ENCODE assay signal across 15 cellular contexts in genomic region chr5:158519433-158520025, GRCh38.
A peak's percentile ranks its signal among the peaks of the same experiment; 100 is the strongest.
DNase-seq lines count a peak whose midpoint lies in the region; ATAC-seq, FAIRE-seq and TF ChIP-seq lines count a peak whose summit lies in the region.
"Had no signal": no experiment of that assay in that cellular context is flagged by ENCODE, and none has a peak within 500 bp of the region (broad histone marks: within the 10 kb centered on the region; RNA-seq: fewer than 3 reads in every experiment).

No MANE protein-coding gene starts in this region.

- CTCF ChIA-PET in HepG2 (lab: Yijun Ruan, JAX; ENCODE audit: low intra/inter-chr PET ratio, low total read pairs), result no interaction called here

- POLR2A ChIA-PET in HepG2 (lab: Yijun Ruan, JAX), result no interaction called here

- 12% methylated on average over 3 of the region's 3 CpGs for WGBS in HepG2 (ENCODE audit: low lambda C conversion rate)
- WGBS in body of pancreas, 2 donors, result 73 to 81% methylated on average over 3 of the region's 3 CpGs

- TF ChIP-seq POLR2A in HepG2 (IDR thresholded peaks at IDR 0.05; ENCODE audit: insufficient read depth in 1 of 2, low read depth in 2 of 2, low read length in 2 of 2) (no peak), body of pancreas (IDR thresholded peaks at IDR 0.05) (no peak)

- peaks cover 16% of the 10 kb centered on the region for H3K4me1 ChIP-seq in SJSA1 (replicated peaks)
- H3K4me1 ChIP-seq in HepG2 (ENCODE audit: insufficient read depth, low read length), result peaks cover 23% of the 10 kb centered on the region
- H3K4me1 ChIP-seq in body of pancreas, result no peaks in the 10 kb centered on the region

- H3K4me2 ChIP-seq in HepG2 (ENCODE audit: low read depth, low read length), result peak overlapping the region; percentile 37; the same call in 1 of the 2 replicates

- peak; percentile 99 for ATAC-seq in HepG2
- ATAC-seq in body of pancreas, result no peak
- no peak for ATAC-seq in HG02759 (IDR thresholded peaks at IDR 0.05; ENCODE audit: unreplicated experiment)
- no peak for ATAC-seq in GM21529 (IDR thresholded peaks at IDR 0.05; ENCODE audit: unreplicated experiment)
- ATAC-seq in HG03571 (IDR thresholded peaks at IDR 0.05; ENCODE audit: unreplicated experiment), result no peak
- ATAC-seq: SK-N-SH treated with all-trans-retinoic acid at 6 μM for 48 hours had no signal

- no peaks in the 10 kb centered on the region for H3K79me2 ChIP-seq in HepG2 (ENCODE audit: insufficient read depth, low read length)

- H3K4me3 ChIP-seq in SJSA1, result no peak overlapping the region
- no peak overlapping the region; a peak in 1 of 6 replicates for H3K4me3 ChIP-seq in HepG2 (replicated peaks in 1 of 3; ENCODE audit: insufficient read depth in 1 of 3, low read depth in 2 of 3, low read length in 3 of 3)
- H3K4me3 ChIP-seq in body of pancreas, result no peak overlapping the region

- no TSS peak for BruUV-seq in HepG2 (replicated peaks; lab: Mats Ljungman, UMichigan)

- TF ChIP-seq CTCF in HepG2 (CRISPR knock-in tag; IDR thresholded peaks at IDR 0.05), result no peak
- TF ChIP-seq CTCF in body of pancreas (IDR thresholded peaks at IDR 0.05), result no peak

- H4K20me1 ChIP-seq in HepG2 (ENCODE audit: insufficient read depth, low read length), result no peaks in the 10 kb centered on the region

- peak; percentile 77 for FAIRE-seq in HepG2 (lab: Jason Lieb, UNC)

- no peak overlapping the region for H3K9ac ChIP-seq in HepG2 (ENCODE audit: insufficient read depth, low read depth, low read length)

- 0 out of 2 replicates have a peak overlapping the region, but pooled peaks have one; percentile 14 for H3K27ac ChIP-seq in SJSA1
- H3K27ac ChIP-seq in HepG2 (ENCODE audit: extremely low read length, insufficient read depth, low read length), result peak overlapping the region; percentile 61
- no peak overlapping the region for H3K27ac ChIP-seq in body of pancreas

- intact Hi-C loops in HepG2 (cut with micrococcal nuclease; ENCODE audit: unreplicated experiment) (loop anchor here (2.0 kb wide), 1 partner anchor 59 kb away; no protein-coding TSS in a partner anchor), body of pancreas (cut with DNase I) (no loop called here)

- peak in 1 of 2 experiments; percentile 90; a peak in 2 of 4 replicates for TF ChIP-seq EP300 in HepG2 (IDR thresholded peaks at IDR 0.05; ENCODE audit: low read depth in 2 of 2, low read length in 2 of 2)
- TF ChIP-seq EP300 in HepG2 (CRISPR knock-in tag; IDR thresholded peaks at IDR 0.05; ENCODE audit: borderline replicate concordance), result peak; percentile 37; the same call in 1 of the 2 replicates

- DNase-seq in SJSA1 (ENCODE audit: low read depth in 1 of 2, low spot score in 2 of 2) (peak in 1 of 2 experiments; percentile 59), fibroblast of gingiva (ENCODE audit: low read depth) (peak; percentile 91), HepG2 (ENCODE audit: low spot score) (peak; percentile 75), body of pancreas (no peak)
- DNase-seq: DMS79 treated with DMSO at 0.1 percent for 48 hours, H9, KBM-7, NCI-H1105 treated with DMSO at 0.1 percent for 48 hours, NCI-H1694 treated with DMSO at 0.1 percent for 48 hours, NCI-H82, SHP77 had no signal

- H3K9me3 ChIP-seq in SJSA1 (replicated peaks) (no peaks in the 10 kb centered on the region), HepG2 (ENCODE audit: low read length) (no peaks in the 10 kb centered on the region), body of pancreas (no peaks in the 10 kb centered on the region)

- H2AFZ ChIP-seq in HepG2 (ENCODE audit: low read length), result no peak overlapping the region

- no peak for TF ChIP-seq RAD21 in HepG2 (CRISPR knock-in tag; IDR thresholded peaks at IDR 0.05)

- no peaks in the 10 kb centered on the region for H3K36me3 ChIP-seq in SJSA1
- H3K36me3 ChIP-seq in HepG2 (replicated peaks in 1 of 2; ENCODE audit: control insufficient read depth in 1 of 2, insufficient read depth in 2 of 2, low read length in 2 of 2), result no peaks in the 10 kb centered on the region
- H3K36me3 ChIP-seq in body of pancreas (replicated peaks in 1 of 2; ENCODE audit: insufficient read depth in 1 of 2, low read depth in 2 of 2), result no peaks in the 10 kb centered on the region

- in situ Hi-C loops in HepG2 (cut with HindIII; ENCODE audit: extremely low pct_ligation_motif_present, low pct_unique_long_range_greater_than_20kb), result no loop called here

- H3K27me3 ChIP-seq in SJSA1 (replicated peaks) (no peaks in the 10 kb centered on the region), HepG2 (ENCODE audit: control insufficient read depth in 1 of 2, insufficient read depth in 2 of 2, low read length in 2 of 2) (no peaks in the 10 kb centered on the region), body of pancreas (no peaks in the 10 kb centered on the region)

TF ChIP-seq in HepG2, 621 proteins besides CTCF, POLR2A, EP300 and RAD21 (continues in another document):
- TF ChIP-seq MATR3 (CRISPR knock-in tag; IDR thresholded peaks at IDR 0.05), result no peak
- no peak for TF ChIP-seq AKAP8 (CRISPR knock-in tag; IDR thresholded peaks at IDR 0.05)
- TF ChIP-seq, protein P1, sequence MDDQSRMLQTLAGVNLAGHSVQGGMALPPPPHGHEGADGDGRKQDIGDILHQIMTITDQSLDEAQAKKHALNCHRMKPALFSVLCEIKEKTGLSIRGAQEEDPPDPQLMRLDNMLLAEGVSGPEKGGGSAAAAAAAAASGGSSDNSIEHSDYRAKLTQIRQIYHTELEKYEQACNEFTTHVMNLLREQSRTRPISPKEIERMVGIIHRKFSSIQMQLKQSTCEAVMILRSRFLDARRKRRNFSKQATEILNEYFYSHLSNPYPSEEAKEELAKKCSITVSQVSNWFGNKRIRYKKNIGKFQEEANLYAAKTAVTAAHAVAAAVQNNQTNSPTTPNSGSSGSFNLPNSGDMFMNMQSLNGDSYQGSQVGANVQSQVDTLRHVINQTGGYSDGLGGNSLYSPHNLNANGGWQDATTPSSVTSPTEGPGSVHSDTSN (CRISPR knock-in tag; IDR thresholded peaks at IDR 0.05; ENCODE audit: borderline replicate concordance), result no peak
- no peak for TF ChIP-seq YEATS4 (CRISPR knock-in tag; IDR thresholded peaks at IDR 0.05; ENCODE audit: borderline replicate concordance)
- peak; percentile 78 for TF ChIP-seq TCF7 (IDR thresholded peaks at IDR 0.05; ENCODE audit: low read depth)
- TF ChIP-seq, protein P2, sequence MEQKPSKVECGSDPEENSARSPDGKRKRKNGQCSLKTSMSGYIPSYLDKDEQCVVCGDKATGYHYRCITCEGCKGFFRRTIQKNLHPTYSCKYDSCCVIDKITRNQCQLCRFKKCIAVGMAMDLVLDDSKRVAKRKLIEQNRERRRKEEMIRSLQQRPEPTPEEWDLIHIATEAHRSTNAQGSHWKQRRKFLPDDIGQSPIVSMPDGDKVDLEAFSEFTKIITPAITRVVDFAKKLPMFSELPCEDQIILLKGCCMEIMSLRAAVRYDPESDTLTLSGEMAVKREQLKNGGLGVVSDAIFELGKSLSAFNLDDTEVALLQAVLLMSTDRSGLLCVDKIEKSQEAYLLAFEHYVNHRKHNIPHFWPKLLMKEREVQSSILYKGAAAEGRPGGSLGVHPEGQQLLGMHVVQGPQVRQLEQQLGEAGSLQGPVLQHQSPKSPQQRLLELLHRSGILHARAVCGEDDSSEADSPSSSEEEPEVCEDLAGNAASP (CRISPR knock-in tag; IDR thresholded peaks at IDR 0.05; ENCODE audit: borderline replicate concordance), result 0 out of 2 replicates have a peak, but pooled peaks have one; percentile 31
- TF ChIP-seq PAF1 (CRISPR knock-in tag; IDR thresholded peaks at IDR 0.05), result no peak
- no peak for TF ChIP-seq ZNF564 (CRISPR knock-in tag; IDR thresholded peaks at IDR 0.05)
- TF ChIP-seq TAF15 (IDR thresholded peaks at IDR 0.05; ENCODE audit: low read depth, low read length, poor library complexity, severe bottlenecking), result no peak
- no peak for TF ChIP-seq ZNF263 (CRISPR knock-in tag; IDR thresholded peaks at IDR 0.05)
- no peak for TF ChIP-seq PHF5A (CRISPR knock-in tag; IDR thresholded peaks at IDR 0.05; ENCODE audit: low read depth, unreplicated experiment)
- TF ChIP-seq KMT2A (CRISPR knock-in tag; IDR thresholded peaks at IDR 0.05), result no peak
- TF ChIP-seq, protein P3, sequence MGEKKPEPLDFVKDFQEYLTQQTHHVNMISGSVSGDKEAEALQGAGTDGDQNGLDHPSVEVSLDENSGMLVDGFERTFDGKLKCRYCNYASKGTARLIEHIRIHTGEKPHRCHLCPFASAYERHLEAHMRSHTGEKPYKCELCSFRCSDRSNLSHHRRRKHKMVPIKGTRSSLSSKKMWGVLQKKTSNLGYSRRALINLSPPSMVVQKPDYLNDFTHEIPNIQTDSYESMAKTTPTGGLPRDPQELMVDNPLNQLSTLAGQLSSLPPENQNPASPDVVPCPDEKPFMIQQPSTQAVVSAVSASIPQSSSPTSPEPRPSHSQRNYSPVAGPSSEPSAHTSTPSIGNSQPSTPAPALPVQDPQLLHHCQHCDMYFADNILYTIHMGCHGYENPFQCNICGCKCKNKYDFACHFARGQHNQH (CRISPR knock-in tag; IDR thresholded peaks at IDR 0.05), result no peak
- TF ChIP-seq ZBTB1 (CRISPR knock-in tag; IDR thresholded peaks at IDR 0.05; ENCODE audit: borderline replicate concordance), result no peak
- TF ChIP-seq HMG20A (CRISPR knock-in tag; IDR thresholded peaks at IDR 0.05; ENCODE audit: borderline replicate concordance), result peak; percentile 65
- no peak for TF ChIP-seq KDM2A (CRISPR knock-in tag; IDR thresholded peaks at IDR 0.05; ENCODE audit: borderline replicate concordance, low read depth)
- TF ChIP-seq ZNF704 (CRISPR knock-in tag; IDR thresholded peaks at IDR 0.05; ENCODE audit: borderline replicate concordance), result no peak
- TF ChIP-seq CENPT (CRISPR knock-in tag; IDR thresholded peaks at IDR 0.05; ENCODE audit: low read depth), result no peak
- no peak for TF ChIP-seq ZNF841 (CRISPR knock-in tag; IDR thresholded peaks at IDR 0.05; ENCODE audit: borderline replicate concordance)
- TF ChIP-seq FOXO1 (CRISPR knock-in tag; IDR thresholded peaks at IDR 0.05), result peak; percentile 80
- no peak for TF ChIP-seq NFE2 (CRISPR knock-in tag; IDR thresholded peaks at IDR 0.05)
- TF ChIP-seq ZNF713 (CRISPR knock-in tag; IDR thresholded peaks at IDR 0.05), result no peak
- TF ChIP-seq KDM1A (CRISPR knock-in tag; IDR thresholded peaks at IDR 0.05), result 0 out of 2 replicates have a peak, but pooled peaks have one; percentile 34
- TF ChIP-seq ZNF235 (CRISPR knock-in tag; IDR thresholded peaks at IDR 0.05; ENCODE audit: borderline replicate concordance), result no peak
- TF ChIP-seq ZBTB8A (CRISPR knock-in tag; IDR thresholded peaks at IDR 0.05; ENCODE audit: borderline replicate concordance, low read depth), result no peak

Comparison
In these comparisons a context has a peak if more than half of its experiments do, and no peak if none do; other contexts are left out.
1. DNase-seq: peak in fibroblast of gingiva (single experiment) and HepG2 (single experiment); none in body of pancreas (0 of 4).
2. H3K27ac ChIP-seq: peak in SJSA1 (single experiment) and HepG2 (single experiment); none in body of pancreas (0 of 4).